In genomic region chr12:102811125-102811737, GRCh38 we compare ENCODE assay signal across 8 cellular contexts.
DNase-seq lines count a peak whose midpoint lies in the region; ATAC-seq and TF ChIP-seq lines count a peak whose summit lies in the region.

No MANE protein-coding gene starts in this region.

- no peaks in the 10 kb centered on the region for H4K20me1 ChIP-seq in GM23338 (replicated peaks; ENCODE audit: insufficient read depth)
- H4K20me1 ChIP-seq in PC-9 (ENCODE audit: insufficient read depth): no peaks in the 10 kb centered on the region

- H3K4me2 ChIP-seq in GM23338 (no peak overlapping the region), PC-9 (no peak overlapping the region)

- H2AFZ ChIP-seq in GM23338: no peak overlapping the region
- no peak overlapping the region for H2AFZ ChIP-seq in PC-9

- H3F3A ChIP-seq in GM23338 (replicated peaks; ENCODE audit: low read depth): no peaks in the 10 kb centered on the region
- no peaks in the 10 kb centered on the region for H3F3A ChIP-seq in PC-9 (ENCODE audit: insufficient read depth, low read depth)

- BruUV-seq in Caco-2 (replicated peaks; lab: Mats Ljungman, UMichigan) (no TSS peak), PC-9 (replicated peaks; lab: Mats Ljungman, UMichigan) (no TSS peak)

- CTCF ChIA-PET in Caco-2 (lab: Charles Lee): interaction anchor here (0.6 to 1.2 kb wide), 5 partner anchors 30 to 1038 kb away, joined by 3 to 8 read pairs (median 3); partner anchors contain the start of genes NUP37 and PARPBP
- CTCF ChIA-PET in PC-9 (lab: Charles Lee): interaction anchor here (0.6 to 1.0 kb wide), 4 partner anchors 695 to 1404 kb away, joined by 3 to 4 read pairs (median 4); partner anchors contain the start of gene ARL1

- TF ChIP-seq CTCF in Caco-2 (IDR thresholded peaks at IDR 0.05; ENCODE audit: insufficient read depth in 1 of 2, low read depth in 1 of 2, low read length in 1 of 2, severe bottlenecking in 1 of 2, unreplicated experiment in 1 of 2) (peak; percentile 61 to 80), GM23338 (conservative IDR thresholded peaks at IDR 0.05; ENCODE audit: low read depth in 2 of 2) (peak; percentile 84), PC-9 (conservative IDR thresholded peaks at IDR 0.05) (peak; percentile 66), coronary artery (IDR thresholded peaks at IDR 0.05) (no peak)

- H3K4me1 ChIP-seq in Caco-2 (no peaks in the 10 kb centered on the region), GM23338 (ENCODE audit: insufficient read depth) (no peaks in the 10 kb centered on the region), PC-9 (replicated peaks; ENCODE audit: insufficient read depth) (no peaks in the 10 kb centered on the region)

- no peaks in the 10 kb centered on the region for H3K79me2 ChIP-seq in GM23338 (replicated peaks; ENCODE audit: insufficient read depth)
- no peaks in the 10 kb centered on the region for H3K79me2 ChIP-seq in PC-9 (ENCODE audit: low read depth)

- POLR2A ChIA-PET in Caco-2 (lab: Charles Lee): no interaction called here
- POLR2A ChIA-PET in PC-9 (lab: Charles Lee; ENCODE audit: unreplicated experiment): interaction anchor here (0.6 kb wide), 1 partner anchor 1406 kb away, joined by 3 read pairs; no protein-coding TSS in a partner anchor

- H3K4me3 Mint-ChIP-seq in Caco-2 (ENCODE audit: unreplicated experiment) (no peak overlapping the region), GM23338 (no peak overlapping the region)

- H3K36me3 ChIP-seq in Caco-2 (ENCODE audit: control insufficient read depth, insufficient read depth, low read length) (no peaks in the 10 kb centered on the region), GM23338 (ENCODE audit: insufficient read depth) (no peaks in the 10 kb centered on the region), PC-9 (ENCODE audit: low read depth) (no peaks in the 10 kb centered on the region)

- H3K27ac Mint-ChIP-seq in Caco-2 (ENCODE audit: unreplicated experiment) (no peak overlapping the region), GM23338 (no peak overlapping the region)

- no peak overlapping the region for H3K4me3 ChIP-seq in Caco-2 (ENCODE audit: low read depth, low read length)
- no peak overlapping the region for H3K4me3 ChIP-seq in GM23338
- no peak overlapping the region for H3K4me3 ChIP-seq in PC-9
- no peak overlapping the region for H3K4me3 ChIP-seq in coronary artery

- no peaks in the 10 kb centered on the region; the same call in 1 of the 2 replicates for H3K27me3 ChIP-seq in Caco-2 (replicated peaks; ENCODE audit: control insufficient read depth, insufficient read depth, low read length)
- H3K27me3 ChIP-seq in GM23338 (ENCODE audit: insufficient read depth): no peaks in the 10 kb centered on the region
- no peaks in the 10 kb centered on the region for H3K27me3 ChIP-seq in PC-9 (ENCODE audit: insufficient read depth, low read depth)

- peaks cover 6% of the 10 kb centered on the region; the same call in 1 of the 2 replicates for H3K9me2 ChIP-seq in GM23338 (ENCODE audit: insufficient read depth)
- no peaks in the 10 kb centered on the region for H3K9me2 ChIP-seq in PC-9 (ENCODE audit: insufficient read depth)

- intact Hi-C loops in Caco-2 (cut with micrococcal nuclease; ENCODE audit: unreplicated experiment): loop anchor here (2.0 kb wide), 1 partner anchor 872 kb away; no protein-coding TSS in a partner anchor
- intact Hi-C loops in PC-9 (cut with micrococcal nuclease; ENCODE audit: unreplicated experiment): loop anchor here (1.0 to 2.0 kb wide), 2 partner anchors 870 to 894 kb away; no protein-coding TSS in a partner anchor

- H3K9me3 ChIP-seq in Caco-2 (no peaks in the 10 kb centered on the region), PC-9 (ENCODE audit: insufficient read depth, low read depth) (no peaks in the 10 kb centered on the region)

- H3K4me1 Mint-ChIP-seq in Caco-2 (ENCODE audit: low read depth, unreplicated experiment) (no peaks in the 10 kb centered on the region), GM23338 (peaks cover 2% of the 10 kb centered on the region; the same call in 1 of the 3 replicates)

- ATAC-seq in GM23338 (peak; percentile 82), GM21367 (IDR thresholded peaks at IDR 0.05; ENCODE audit: unreplicated experiment) (no peak), HG03175 (IDR thresholded peaks at IDR 0.05; ENCODE audit: unreplicated experiment) (no peak)

- peak; percentile 43 to 62 for DNase-seq in Caco-2
- peak; percentile 82 for DNase-seq in GM23338 (ENCODE audit: low spot score)
- peak in 1 of 2 experiments; percentile 33 for DNase-seq in PC-9
- DNase-seq in glomerular visceral epithelial cell (ENCODE audit: extremely low spot score): peak; percentile 23
- DNase-seq in effector CD4-positive, alpha-beta T cell: no peak
- no peak for DNase-seq in coronary artery (ENCODE audit: low spot score)

- H3K9me3 Mint-ChIP-seq in Caco-2 (ENCODE audit: unreplicated experiment) (no peaks in the 10 kb centered on the region), GM23338 (no peaks in the 10 kb centered on the region)

- H3K27ac ChIP-seq in GM23338 (ENCODE audit: low read depth) (no peak overlapping the region), PC-9 (no peak overlapping the region), coronary artery (no peak overlapping the region)

- H3K27me3 Mint-ChIP-seq in Caco-2 (ENCODE audit: insufficient read depth, unreplicated experiment) (peaks cover 13% of the 10 kb centered on the region), GM23338 (ENCODE audit: insufficient read depth, low read depth, poor library complexity) (peaks cover 3% of the 10 kb centered on the region)

- H3K36me3 Mint-ChIP-seq in Caco-2 (ENCODE audit: insufficient read depth, unreplicated experiment) (no peaks in the 10 kb centered on the region), GM23338 (ENCODE audit: low read depth) (no peaks in the 10 kb centered on the region)

TF ChIP-seq in GM23338, 12 proteins besides CTCF, POLR2A, EP300 and RAD21 (continues in another document):
- TF ChIP-seq POLR2AphosphoS5 (IDR thresholded peaks at IDR 0.05; ENCODE audit: low read depth) (no peak), EZH2phosphoT487 (IDR thresholded peaks at IDR 0.05; ENCODE audit: unreplicated experiment) (no peak), ETS1 (IDR thresholded peaks at IDR 0.05) (no peak), ZNF331 (CRISPR knock-in tag; IDR thresholded peaks at IDR 0.05; ENCODE audit: low read depth) (no peak), REST (IDR thresholded peaks at IDR 0.05; ENCODE audit: unreplicated experiment) (no peak), NANOG (IDR thresholded peaks at IDR 0.05; ENCODE audit: borderline replicate concordance) (no peak), ZNF114 (CRISPR knock-in tag; IDR thresholded peaks at IDR 0.05) (no peak)

Comparison
In these comparisons a context has a peak if more than half of its experiments do, and no peak if none do; other contexts are left out.
1. DNase-seq: peak in Caco-2 (2 of 2), GM23338 (single experiment) and glomerular visceral epithelial cell (single experiment); none in effector CD4-positive, alpha-beta T cell (single experiment) and coronary artery (single experiment).